In the genomic region with DNA sequence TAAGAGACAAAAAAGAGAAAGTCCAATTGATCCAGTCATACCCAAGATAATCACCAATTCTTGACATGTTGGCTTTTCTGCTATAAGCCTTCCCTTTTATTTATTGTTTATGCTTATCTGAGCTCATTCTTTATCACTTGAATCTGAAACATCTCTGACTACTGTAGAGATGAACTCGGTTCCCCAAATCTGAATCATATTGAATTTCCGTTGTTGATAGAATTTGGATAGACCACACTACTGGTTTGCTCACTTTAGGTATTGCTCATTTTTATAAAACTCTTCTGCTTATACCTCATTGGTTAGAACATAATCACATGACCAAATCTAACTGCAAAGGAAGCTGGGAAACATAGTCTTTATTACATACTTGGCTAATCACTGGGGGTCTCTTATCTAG, we compare ENCODE assay signal across 24 cellular contexts.
DNase-seq lines count a peak whose midpoint lies in the region; ATAC-seq, FAIRE-seq and TF ChIP-seq lines count a peak whose summit lies in the region.
"Had no signal": no experiment of that assay in that cellular context is flagged by ENCODE, and none has a peak within 500 bp of the region (broad histone marks: within the 10 kb centered on the region; RNA-seq: fewer than 3 reads in every experiment).

No MANE protein-coding gene starts in this region.

- peaks cover 10% of the 10 kb centered on the region for H3K4me1 Mint-ChIP-seq in activated CD4-positive, alpha-beta T cell treated with anti-CD3 and anti-CD28 coated beads for 36 hours
- no peaks in the 10 kb centered on the region for H3K4me1 Mint-ChIP-seq in activated T-helper 17 cell treated with anti-CD3 and anti-CD28 coated beads, Interleukin-2, amount 50 U/mL, for 72 hours
- H3K4me1 Mint-ChIP-seq in stimulated activated effector memory CD8-positive, alpha-beta T cell treated with anti-CD3 and anti-CD28 coated beads, Interleukin-12 subunit alpha, Interleukin-12 subunit beta, amount 100 ng/mL, for 72 hours = peaks cover 13% of the 10 kb centered on the region

- peaks cover 11% of the 10 kb centered on the region for H3K27me3 Mint-ChIP-seq in activated CD4-positive, alpha-beta T cell treated with anti-CD3 and anti-CD28 coated beads for 36 hours
- H3K27me3 Mint-ChIP-seq in activated T-helper 17 cell treated with anti-CD3 and anti-CD28 coated beads, Interleukin-2, amount 50 U/mL, for 72 hours = peaks cover 22% of the 10 kb centered on the region

- no peaks in the 10 kb centered on the region for H3K9me3 ChIP-seq in keratinocyte (ENCODE audit: control insufficient read depth, low read depth, low read length)
- H3K9me3 ChIP-seq: A549, Caco-2 had no signal

- H3K36me3 Mint-ChIP-seq in activated CD4-positive, alpha-beta T cell treated with anti-CD3 and anti-CD28 coated beads for 36 hours (ENCODE audit: low read depth) = no peaks in the 10 kb centered on the region
- no peaks in the 10 kb centered on the region for H3K36me3 Mint-ChIP-seq in activated T-helper 17 cell treated with anti-CD3 and anti-CD28 coated beads, Interleukin-2, amount 50 U/mL, for 72 hours (ENCODE audit: low read depth)
- H3K36me3 Mint-ChIP-seq in stimulated activated effector memory CD8-positive, alpha-beta T cell treated with anti-CD3 and anti-CD28 coated beads, Interleukin-12 subunit alpha, Interleukin-12 subunit beta, amount 100 ng/mL, for 72 hours = no peaks in the 10 kb centered on the region
- no peaks in the 10 kb centered on the region for H3K36me3 Mint-ChIP-seq in activated naive CD4-positive, alpha-beta T cell treated with anti-CD3 and anti-CD28 coated beads, Interleukin-2, amount 50 U/mL, for 72 hours
- H3K36me3 Mint-ChIP-seq: CD8-positive, alpha-beta T cell had no signal

- H3K27ac Mint-ChIP-seq in activated CD4-positive, alpha-beta T cell treated with anti-CD3 and anti-CD28 coated beads for 36 hours = no peak overlapping the region
- no peak overlapping the region for H3K27ac Mint-ChIP-seq in activated T-helper 17 cell treated with anti-CD3 and anti-CD28 coated beads, Interleukin-2, amount 50 U/mL, for 72 hours
- H3K27ac Mint-ChIP-seq in stimulated activated effector memory CD8-positive, alpha-beta T cell treated with anti-CD3 and anti-CD28 coated beads, Interleukin-12 subunit alpha, Interleukin-12 subunit beta, amount 100 ng/mL, for 72 hours = no peak overlapping the region
- no peak overlapping the region for H3K27ac Mint-ChIP-seq in activated naive CD4-positive, alpha-beta T cell treated with anti-CD3 and anti-CD28 coated beads, Interleukin-2, amount 50 U/mL, for 72 hours
- H3K27ac Mint-ChIP-seq: B cell; CD4-positive, alpha-beta T cell; CD8-positive, alpha-beta T cell had no signal

- no peak overlapping the region for H2AFZ ChIP-seq in keratinocyte (ENCODE audit: control insufficient read depth, low read length)

- H3K27me3 ChIP-seq in keratinocyte (ENCODE audit: control insufficient read depth, extremely low read depth, insufficient read depth, low read length) = no peaks in the 10 kb centered on the region
- H3K27me3 ChIP-seq: BLaER1 treated with 17β-estradiol and CSF1 and Interleukin-3, amounts not matched to agents 10 nM and 100 nM had no signal

- peak; percentile 29 for FAIRE-seq in keratinocyte (lab: Jason Lieb, UNC)
- FAIRE-seq: A549, D721Med, GM12878, GM12892, GM18507 had no signal

- peaks cover 21% of the 10 kb centered on the region for H3K4me1 ChIP-seq in keratinocyte (ENCODE audit: control insufficient read depth, extremely low read depth, insufficient read depth, low read length)
- H3K4me1 ChIP-seq: A549 had no signal

- no peak for TF ChIP-seq CTCF in keratinocyte (optimal IDR thresholded peaks at IDR 0.05 in 1 of 3, IDR thresholded peaks at IDR 0.05 in 1 of 3, conservative IDR thresholded peaks at IDR 0.05 in 1 of 3; ENCODE audit: extremely low read depth in 1 of 3, insufficient read depth in 2 of 3, low read length in 3 of 3)

- dilution Hi-C loops in keratinocyte (cut with MboI; ENCODE audit: extremely low pct_ligation_motif_present, low sequenced_read_pairs) = no loop called here

- DNase-seq in activated CD4-positive, alpha-beta T cell treated with anti-CD3 and anti-CD28 coated beads for 36 hours = no peak
- no peak for DNase-seq in activated CD4-positive, alpha-beta T cell treated with anti-CD3 and anti-CD28 coated beads, Interleukin-2, amount 50 U/mL, for 4 hours
- DNase-seq in keratinocyte (ENCODE audit: low read depth, low spot score) = no peak
- DNase-seq in stimulated activated effector memory CD8-positive, alpha-beta T cell treated with anti-CD3 and anti-CD28 coated beads, Interleukin-12 subunit alpha, Interleukin-12 subunit beta, amount 100 ng/mL, for 72 hours (ENCODE audit: low spot score in 2 of 2) = no peak
- DNase-seq in activated naive CD4-positive, alpha-beta T cell treated with anti-CD3 and anti-CD28 coated beads, Interleukin-2, amount 50 U/mL, for 72 hours (ENCODE audit: low spot score in 2 of 2) = no peak
- DNase-seq in NCI-H2081 (lab: John Stamatoyannopoulos, UW) = no peak
- DNase-seq: AML-193; Caco-2; Calu3; CD4-positive, alpha-beta T cell; CD8-positive, alpha-beta T cell; DMS79 treated with DMSO at 0.1 percent for 48 hours; GDM1 had no signal

- POLR2A ChIA-PET in activated CD4-positive, alpha-beta T cell treated with anti-CD3 and anti-CD28 coated beads for 36 hours (lab: Charles Lee) = no interaction called here

- no peak overlapping the region for H3K27ac ChIP-seq in keratinocyte (ENCODE audit: control insufficient read depth, insufficient read depth, low read length)
- H3K27ac ChIP-seq: 22Rv1; A549; BLaER1 treated with 17β-estradiol and CSF1 and Interleukin-3, amounts not matched to agents 10 nM and 100 nM; C4-2B had no signal

- no peak overlapping the region for H3K9ac ChIP-seq in keratinocyte (ENCODE audit: control insufficient read depth, extremely low read depth, insufficient read depth, low read length)
- H3K9ac ChIP-seq: BLaER1 treated with 17β-estradiol and CSF1 and Interleukin-3, amounts not matched to agents 10 nM and 100 nM had no signal

- no peak overlapping the region for H3K4me2 ChIP-seq in keratinocyte (ENCODE audit: control insufficient read depth, extremely low read depth, insufficient read depth, low read depth, low read length)
- H3K4me2 ChIP-seq: A549; BLaER1 treated with 17β-estradiol and CSF1 and Interleukin-3, amounts not matched to agents 10 nM and 100 nM had no signal

- H4K20me1 ChIP-seq in keratinocyte (ENCODE audit: control insufficient read depth, extremely low read depth, insufficient read depth, low read length) = no peaks in the 10 kb centered on the region
- H4K20me1 ChIP-seq: BLaER1 treated with 17β-estradiol and CSF1 and Interleukin-3, amounts not matched to agents 10 nM and 100 nM had no signal

- CTCF ChIA-PET in activated CD4-positive, alpha-beta T cell treated with anti-CD3 and anti-CD28 coated beads for 36 hours (lab: Charles Lee) = interaction anchor here (0.7 to 1.0 kb wide), 5 partner anchors 14 to 54 kb away, joined by 3 to 4 read pairs (median 3); no protein-coding TSS in a partner anchor

- H3K4me3 ChIP-seq in keratinocyte (ENCODE audit: control insufficient read depth in 2 of 3, extremely low read depth in 1 of 3, insufficient read depth in 2 of 3, low read depth in 1 of 3, low read length in 3 of 3) = no peak overlapping the region
- H3K4me3 ChIP-seq: A549; BLaER1 treated with 17β-estradiol and CSF1 and Interleukin-3, amounts not matched to agents 10 nM and 100 nM; GM12878 had no signal

- no peaks in the 10 kb centered on the region for H3K36me3 ChIP-seq in keratinocyte (ENCODE audit: control insufficient read depth in 2 of 2, extremely low read depth in 1 of 2, insufficient read depth in 2 of 2, low read length in 2 of 2)
- H3K36me3 ChIP-seq: BLaER1 treated with 17β-estradiol and CSF1 and Interleukin-3, amounts not matched to agents 10 nM and 100 nM had no signal

- ATAC-seq in activated CD4-positive, alpha-beta T cell treated with anti-CD3 and anti-CD28 coated beads for 36 hours = peak; percentile 10
- ATAC-seq in activated T-helper 17 cell treated with anti-CD3 and anti-CD28 coated beads, Interleukin-2, amount 50 U/mL, for 72 hours (replicated peaks) = peak; percentile 21
- peak; percentile 35 for ATAC-seq in stimulated activated effector memory CD8-positive, alpha-beta T cell treated with anti-CD3 and anti-CD28 coated beads, Interleukin-12 subunit alpha, Interleukin-12 subunit beta, amount 100 ng/mL, for 72 hours
- no peak for ATAC-seq in activated naive CD4-positive, alpha-beta T cell treated with anti-CD3 and anti-CD28 coated beads, Interleukin-2, amount 50 U/mL, for 72 hours
- no peak for ATAC-seq in HG02642 (IDR thresholded peaks at IDR 0.05; ENCODE audit: poor library complexity, unreplicated experiment)
- ATAC-seq: A549; CD8-positive, alpha-beta T cell; GM12878 had no signal

- H3K4me3 Mint-ChIP-seq in activated CD4-positive, alpha-beta T cell treated with anti-CD3 and anti-CD28 coated beads for 36 hours = no peak overlapping the region
- no peak overlapping the region for H3K4me3 Mint-ChIP-seq in activated T-helper 17 cell treated with anti-CD3 and anti-CD28 coated beads, Interleukin-2, amount 50 U/mL, for 72 hours
- no peak overlapping the region for H3K4me3 Mint-ChIP-seq in stimulated activated effector memory CD8-positive, alpha-beta T cell treated with anti-CD3 and anti-CD28 coated beads, Interleukin-12 subunit alpha, Interleukin-12 subunit beta, amount 100 ng/mL, for 72 hours
- H3K4me3 Mint-ChIP-seq: B cell; CD4-positive, alpha-beta T cell; CD8-positive, alpha-beta T cell had no signal

- no peaks in the 10 kb centered on the region for H3K9me3 Mint-ChIP-seq in activated CD4-positive, alpha-beta T cell treated with anti-CD3 and anti-CD28 coated beads for 36 hours (ENCODE audit: low read depth)
- no peaks in the 10 kb centered on the region for H3K9me3 Mint-ChIP-seq in activated T-helper 17 cell treated with anti-CD3 and anti-CD28 coated beads, Interleukin-2, amount 50 U/mL, for 72 hours
- H3K9me3 Mint-ChIP-seq in stimulated activated effector memory CD8-positive, alpha-beta T cell treated with anti-CD3 and anti-CD28 coated beads, Interleukin-12 subunit alpha, Interleukin-12 subunit beta, amount 100 ng/mL, for 72 hours = no peaks in the 10 kb centered on the region
- peaks cover 0 to 5% of the 10 kb centered on the region in 2 donors for H3K9me3 Mint-ChIP-seq in activated naive CD4-positive, alpha-beta T cell treated with anti-CD3 and anti-CD28 coated beads, Interleukin-2, amount 50 U/mL, for 72 hours
- H3K9me3 Mint-ChIP-seq: CD4-positive, alpha-beta T cell; CD8-positive, alpha-beta T cell had no signal

- no peaks in the 10 kb centered on the region for H3K9me1 ChIP-seq in keratinocyte (ENCODE audit: control insufficient read depth, extremely low read depth, insufficient read depth, low read length)

- no peaks in the 10 kb centered on the region for H3K79me2 ChIP-seq in keratinocyte (ENCODE audit: control insufficient read depth, insufficient read depth, low read length)

- intact Hi-C loops in activated CD4-positive, alpha-beta T cell treated with anti-CD3 and anti-CD28 coated beads for 36 hours (cut with DNase I, micrococcal nuclease) = loop anchor here in 1 of 2 experiments (5.0 kb wide), 1 partner anchor 1121 kb away; no protein-coding TSS in a partner anchor

Comparison
In these comparisons a context has a peak if more than half of its experiments do, and no peak if none do; other contexts are left out.
1. ATAC-seq: peak in activated CD4-positive, alpha-beta T cell treated with anti-CD3 and anti-CD28 coated beads for 36 hours (single experiment), activated T-helper 17 cell treated with anti-CD3 and anti-CD28 coated beads, Interleukin-2, amount 50 U/mL, for 72 hours (single experiment) and stimulated activated effector memory CD8-positive, alpha-beta T cell treated with anti-CD3 and anti-CD28 coated beads, Interleukin-12 subunit alpha, Interleukin-12 subunit beta, amount 100 ng/mL, for 72 hours (single experiment); none in activated naive CD4-positive, alpha-beta T cell treated with anti-CD3 and anti-CD28 coated beads, Interleukin-2, amount 50 U/mL, for 72 hours (0 of 2) and HG02642 (single experiment).